ENCODE assay signal across 6 cellular contexts in genomic region chr2:27407798-27408491, GRCh38. TPM values are rescaled to one million over a fixed set of nuclear protein-coding genes. Genes with fewer than 3 reads are reported as not detected.
DNase-seq lines count a peak whose midpoint lies in the region; ATAC-seq lines count a peak whose summit lies in the region.

No MANE protein-coding gene starts in this region.

- no peaks in the 10 kb centered on the region for H3K9me3 ChIP-seq in CD4-positive, CD25-positive, alpha-beta regulatory T cell (ENCODE audit: control insufficient read depth in 2 of 2, low read length in 2 of 2)

- H3K4me1 ChIP-seq in CD4-positive, CD25-positive, alpha-beta regulatory T cell (ENCODE audit: control insufficient read depth, insufficient read depth, low read length, poor library complexity, severe bottlenecking), result peaks cover 51% of the 10 kb centered on the region

- H3K4me1 Mint-ChIP-seq in CD4-positive, CD25-positive, alpha-beta regulatory T cell, result peaks cover 23 to 60% (median 38%) of the 10 kb centered on the region in 4 donors
- H3K4me1 Mint-ChIP-seq in activated CD4-positive, alpha-beta memory T cell treated with anti-CD3 and anti-CD28 coated beads for 36 hours (ENCODE audit: low read depth), result peaks cover 32% of the 10 kb centered on the region

- intact Hi-C loops in activated CD4-positive, alpha-beta memory T cell treated with anti-CD3 and anti-CD28 coated beads for 36 hours (cut with micrococcal nuclease), result loop anchor here (10.0 kb wide), 1 partner anchor 277 kb away; no protein-coding TSS in a partner anchor

- in situ Hi-C loops in KBM-7 (cut with MboI; ENCODE audit: low pct_unique_long_range_greater_than_20kb, low sequenced_read_pairs), result no loop called here

- no peaks in the 10 kb centered on the region for H3K27me3 ChIP-seq in CD4-positive, CD25-positive, alpha-beta regulatory T cell (ENCODE audit: control insufficient read depth, insufficient read depth, low read length)

- H3K27me3 Mint-ChIP-seq in CD4-positive, CD25-positive, alpha-beta regulatory T cell, result peaks cover 5% of the 10 kb centered on the region
- no peaks in the 10 kb centered on the region for H3K27me3 Mint-ChIP-seq in activated CD4-positive, alpha-beta memory T cell treated with anti-CD3 and anti-CD28 coated beads for 36 hours

- no peak for ATAC-seq in CD4-positive, CD25-positive, alpha-beta regulatory T cell (ENCODE audit: low read depth in 2 of 2)

- no peak for DNase-seq in CD4-positive, CD25-positive, alpha-beta regulatory T cell
- peak; percentile 59 for DNase-seq in KBM-7
- no peak for DNase-seq in activated CD4-positive, alpha-beta memory T cell treated with anti-CD3 and anti-CD28 coated beads for 36 hours
- peak; percentile 89 for DNase-seq in left kidney (ENCODE audit: low read depth, low spot score)
- no peak for DNase-seq in effector CD8-positive, alpha-beta T cell (lab: John Stamatoyannopoulos, UW)
- DNase-seq in stimulated activated CD4-positive, alpha-beta T cell treated with anti-CD3 and anti-CD28 coated beads, Interleukin-4, amount 100 ng/mL, for 1 hour, result no peak

- peaks cover 5% of the 10 kb centered on the region for H3K36me3 ChIP-seq in CD4-positive, CD25-positive, alpha-beta regulatory T cell (ENCODE audit: control insufficient read depth, insufficient read depth, low read length)

- peak overlapping the region; percentile 86 for H3K4me3 ChIP-seq in CD4-positive, CD25-positive, alpha-beta regulatory T cell (ENCODE audit: low read depth, low read length)

- POLR2A ChIA-PET in activated CD4-positive, alpha-beta memory T cell treated with anti-CD3 and anti-CD28 coated beads for 36 hours (lab: Charles Lee), result interaction anchor here (0.6 to 2.9 kb wide), 2 partner anchors 22 to 57 kb away, joined by 3 to 63 read pairs; partner anchors contain the start of gene NRBP1

- peaks cover 7% of the 10 kb centered on the region for H3K36me3 Mint-ChIP-seq in CD4-positive, CD25-positive, alpha-beta regulatory T cell
- peaks cover 14% of the 10 kb centered on the region for H3K36me3 Mint-ChIP-seq in activated CD4-positive, alpha-beta memory T cell treated with anti-CD3 and anti-CD28 coated beads for 36 hours

- H3K27ac ChIP-seq in CD4-positive, CD25-positive, alpha-beta regulatory T cell (ENCODE audit: insufficient read depth, low read length, poor library complexity, severe bottlenecking), result peak overlapping the region; percentile 82

- CTCF ChIA-PET in activated CD4-positive, alpha-beta memory T cell treated with anti-CD3 and anti-CD28 coated beads for 36 hours (lab: Charles Lee), result interaction anchor here (1.3 to 4.9 kb wide), 2 partner anchors 21 to 275 kb away, joined by 6 to 46 read pairs; partner anchors contain the start of gene NRBP1

- peaks cover 0 to 4% (median 0%) of the 10 kb centered on the region in 7 donors for H3K9me3 Mint-ChIP-seq in CD4-positive, CD25-positive, alpha-beta regulatory T cell
- no peaks in the 10 kb centered on the region for H3K9me3 Mint-ChIP-seq in activated CD4-positive, alpha-beta memory T cell treated with anti-CD3 and anti-CD28 coated beads for 36 hours

- H3K4me3 Mint-ChIP-seq in CD4-positive, CD25-positive, alpha-beta regulatory T cell, result peak overlapping the region; percentile 86 to 95 (median 92)
- peak overlapping the region; percentile 88 for H3K4me3 Mint-ChIP-seq in activated CD4-positive, alpha-beta memory T cell treated with anti-CD3 and anti-CD28 coated beads for 36 hours

- peak overlapping the region; percentile 79 to 95 (median 87) for H3K27ac Mint-ChIP-seq in CD4-positive, CD25-positive, alpha-beta regulatory T cell
- H3K27ac Mint-ChIP-seq in activated CD4-positive, alpha-beta memory T cell treated with anti-CD3 and anti-CD28 coated beads for 36 hours, result peak overlapping the region; percentile 87

RNA-seq across cellular contexts. Expression of gene PPM1G, which starts 1.4 kb away (rescaled TPM):
- 73.7 TPM for total RNA-seq in CD4-positive, CD25-positive, alpha-beta regulatory T cell
- polyA plus RNA-seq in CD4-positive, CD25-positive, alpha-beta regulatory T cell, result 100 to 1,000 TPM; 116 to 144 (median 118) TPM
- total RNA-seq in activated CD4-positive, alpha-beta memory T cell treated with anti-CD3 and anti-CD28 coated beads for 36 hours, result 100 to 1,000 TPM; 127 to 132 TPM

RNA-seq across cellular contexts. Expression of gene NRBP1, which starts 20.5 kb away (rescaled TPM):
- total RNA-seq in CD4-positive, CD25-positive, alpha-beta regulatory T cell, result 182 TPM
- 100 to 1,000 TPM in 3 of 4 donors, 10 to 100 TPM in 1; 87.1 to 122 (median 109) TPM for polyA plus RNA-seq in CD4-positive, CD25-positive, alpha-beta regulatory T cell
- total RNA-seq in activated CD4-positive, alpha-beta memory T cell treated with anti-CD3 and anti-CD28 coated beads for 36 hours, result 10 to 100 TPM; 80.8 to 82.7 TPM

RNA-seq across cellular contexts. Expression of gene ZNF513, which starts 27.4 kb away (rescaled TPM):
- total RNA-seq in CD4-positive, CD25-positive, alpha-beta regulatory T cell, result 20.9 TPM
- 1 to 10 TPM; 1.4 to 4.9 (median 3.5) TPM for polyA plus RNA-seq in CD4-positive, CD25-positive, alpha-beta regulatory T cell
- total RNA-seq in activated CD4-positive, alpha-beta memory T cell treated with anti-CD3 and anti-CD28 coated beads for 36 hours, result 1 to 10 TPM; 8.6 to 9.7 TPM

RNA-seq across cellular contexts. Expression of gene KRTCAP3, which starts 34.2 kb away (rescaled TPM):
- 10.0 TPM for total RNA-seq in CD4-positive, CD25-positive, alpha-beta regulatory T cell
- 1 to 10 TPM; 2.0 to 7.7 (median 2.3) TPM for polyA plus RNA-seq in CD4-positive, CD25-positive, alpha-beta regulatory T cell
- total RNA-seq in activated CD4-positive, alpha-beta memory T cell treated with anti-CD3 and anti-CD28 coated beads for 36 hours, result 1 to 10 TPM; 5.4 to 6.4 TPM

RNA-seq across cellular contexts. Expression of gene SNX17, which starts 37.5 kb away (rescaled TPM):
- 85.5 TPM for total RNA-seq in CD4-positive, CD25-positive, alpha-beta regulatory T cell
- 100 to 1,000 TPM; 224 to 262 (median 243) TPM for polyA plus RNA-seq in CD4-positive, CD25-positive, alpha-beta regulatory T cell
- 10 to 100 TPM; 91.2 to 93.2 TPM for total RNA-seq in activated CD4-positive, alpha-beta memory T cell treated with anti-CD3 and anti-CD28 coated beads for 36 hours

Comparison
In these comparisons a context has a peak if more than half of its experiments do, and no peak if none do; other contexts are left out.
1. DNase-seq: peak in KBM-7 (single experiment) and left kidney (single experiment); none in CD4-positive, CD25-positive, alpha-beta regulatory T cell (0 of 3), activated CD4-positive, alpha-beta memory T cell treated with anti-CD3 and anti-CD28 coated beads for 36 hours (single experiment), effector CD8-positive, alpha-beta T cell (single experiment) and stimulated activated CD4-positive, alpha-beta T cell treated with anti-CD3 and anti-CD28 coated beads, Interleukin-4, amount 100 ng/mL, for 1 hour (single experiment).